In the genomic region with DNA sequence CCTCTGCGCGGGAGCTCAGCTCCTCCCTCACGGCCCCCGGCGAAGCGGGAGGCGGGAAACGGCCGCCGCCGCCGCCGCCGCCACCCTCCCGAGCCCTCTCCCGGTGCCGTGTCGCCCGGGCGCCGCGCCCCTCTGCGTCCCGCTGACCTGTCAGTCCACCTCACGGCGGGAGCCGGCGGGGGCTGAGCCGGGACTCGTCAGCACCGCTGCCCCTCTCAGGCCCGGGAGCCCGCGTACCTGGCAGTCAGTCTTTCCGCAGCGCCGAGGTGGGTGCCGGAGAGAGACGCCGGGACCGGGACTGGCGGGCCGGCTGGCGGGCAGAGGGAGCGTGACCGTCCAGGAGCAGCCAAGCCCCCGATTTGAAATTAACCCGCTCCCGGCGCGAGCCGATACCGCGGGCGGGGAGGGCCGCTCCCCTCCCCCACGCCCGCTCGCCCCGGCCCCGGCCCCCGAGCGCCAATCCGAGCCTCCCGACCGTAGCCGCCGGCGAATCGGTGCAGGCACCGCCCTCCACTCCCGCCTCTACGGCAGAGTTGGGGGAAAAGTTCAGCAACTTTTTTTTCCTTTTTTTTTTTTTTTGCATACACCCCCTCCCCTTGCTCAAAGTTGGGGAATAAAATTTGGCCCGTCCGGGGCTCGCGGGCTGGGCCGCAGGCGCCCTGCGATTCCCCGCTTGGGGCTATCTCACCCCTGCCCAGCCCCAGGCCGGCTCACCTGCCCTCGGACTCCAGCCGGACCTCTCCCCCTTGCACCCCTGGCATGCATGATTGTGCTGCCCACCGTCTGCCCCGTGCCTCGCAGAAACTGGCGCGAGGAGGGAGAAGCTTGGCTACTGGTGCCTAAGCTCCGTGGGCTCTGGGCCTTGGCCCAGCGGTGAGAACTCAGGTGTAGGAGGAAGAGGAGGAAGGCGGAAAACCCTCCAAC, we compare ENCODE assay signal across 8 cellular contexts. TPM values are rescaled to one million over a fixed set of nuclear protein-coding genes. Genes with fewer than 3 reads are reported as not detected.
DNase-seq lines count a peak whose midpoint lies in the region; ATAC-seq and TF ChIP-seq lines count a peak whose summit lies in the region.
"Had no signal": no experiment of that assay in that cellular context is flagged by ENCODE, and none has a peak within 500 bp of the region (broad histone marks: within the 10 kb centered on the region; RNA-seq: fewer than 3 reads in every experiment).

No MANE protein-coding gene starts in this region.

- H3K36me3 Mint-ChIP-seq in activated B cell treated with CpG ODN at 0.5 μM for 24 hours (ENCODE audit: low read depth): no peaks in the 10 kb centered on the region

- peak overlapping the region; percentile 89 for H3K4me3 Mint-ChIP-seq in activated B cell treated with CpG ODN at 0.5 μM for 24 hours

- DNase-seq in GM12865 (ENCODE audit: low read depth) (peak; percentile 71), HT-29 (ENCODE audit: low spot score) (peak; percentile 28), activated B cell treated with CpG ODN at 0.5 μM for 24 hours (peak; percentile 15), foreskin keratinocyte (no peak), posterior vena cava (ENCODE audit: low spot score) (peak; percentile 74), middle frontal gyrus (ENCODE audit: extremely low spot score, low spot score) (no peak)

- no peaks in the 10 kb centered on the region for H3K27me3 ChIP-seq in foreskin keratinocyte

- ATAC-seq in GM21515 (IDR thresholded peaks at IDR 0.05; ENCODE audit: unreplicated experiment) (peak; percentile 26), activated B cell treated with CpG ODN at 0.5 μM for 24 hours (ENCODE audit: low read depth) (no peak), foreskin keratinocyte (peak; percentile 1)

- peak overlapping the region; percentile 73 for H3K4me3 ChIP-seq in GM12865 (ENCODE audit: low read depth, low read length)

- TF ChIP-seq CTCF in GM12865 (IDR thresholded peaks at IDR 0.05; ENCODE audit: insufficient read depth, low read depth, low read length, missing control alignments) (no peak), activated B cell treated with CpG ODN at 0.5 μM for 24 hours (IDR thresholded peaks at IDR 0.05) (no peak), foreskin keratinocyte (conservative IDR thresholded peaks at IDR 0.05) (no peak)

- intact Hi-C loops in activated B cell treated with CpG ODN at 0.5 μM for 24 hours (cut with micrococcal nuclease): loop anchor here (1.0 to 5.0 kb wide), 5 partner anchors 65 to 1121 kb away; a partner anchor contains a TSS
- intact Hi-C loops in posterior vena cava (cut with DNase I): loop anchor here in 1 of 2 donors (10.0 kb wide), 1 partner anchor 1133 kb away; no protein-coding TSS in a partner anchor

- CTCF ChIA-PET in activated B cell treated with CpG ODN at 0.5 μM for 24 hours (lab: Charles Lee): no interaction called here

- peaks cover 20% of the 10 kb centered on the region for H3K27me3 Mint-ChIP-seq in activated B cell treated with CpG ODN at 0.5 μM for 24 hours

- no peaks in the 10 kb centered on the region for H3K9me3 Mint-ChIP-seq in activated B cell treated with CpG ODN at 0.5 μM for 24 hours

- H3K4me1 ChIP-seq in foreskin keratinocyte: peaks cover 24% of the 10 kb centered on the region

- peaks cover 18% of the 10 kb centered on the region for H3K4me1 Mint-ChIP-seq in activated B cell treated with CpG ODN at 0.5 μM for 24 hours

- POLR2A ChIA-PET in activated B cell treated with CpG ODN at 0.5 μM for 24 hours (lab: Charles Lee): no interaction called here

- H3K27ac Mint-ChIP-seq in activated B cell treated with CpG ODN at 0.5 μM for 24 hours: no peak overlapping the region

- H3K27ac ChIP-seq in foreskin keratinocyte: peak overlapping the region; percentile 88

RNA-seq across cellular contexts. Expression of a gene that starts 0.8 kb away (rescaled TPM):
- 5.3 and 5.9 TPM in 2 replicates for total RNA-seq in HT-29 (2014; rRNA removed; shearing (Covaris generic))
- total RNA-seq in activated B cell treated with CpG ODN at 0.5 μM for 24 hours: 0.82 and 0.88 TPM in 2 replicates
- total RNA-seq in foreskin keratinocyte: 4.4 and 5.4 TPM in 2 replicates
- 1.7 and 2.4 TPM in 2 replicates for polyA plus RNA-seq in foreskin keratinocyte
- under 1 TPM in 1 of 2 donors, not detected in 1; 0.19 TPM for total RNA-seq in posterior vena cava

RNA-seq across cellular contexts. Expression of a gene that starts 39.7 kb away (rescaled TPM):
- total RNA-seq in HT-29 (2014; rRNA removed; shearing (Covaris generic)): not detected in 2 replicates
- not detected in 2 replicates for total RNA-seq in activated B cell treated with CpG ODN at 0.5 μM for 24 hours
- total RNA-seq in foreskin keratinocyte: not detected in 2 replicates
- polyA plus RNA-seq in foreskin keratinocyte: not detected in 2 replicates
- total RNA-seq in posterior vena cava: not detected
- total RNA-seq: frontal cortex had no signal

Comparison
In these comparisons a context has a peak if more than half of its experiments do, and no peak if none do; other contexts are left out.
1. DNase-seq: peak in GM12865 (single experiment), HT-29 (single experiment), activated B cell treated with CpG ODN at 0.5 μM for 24 hours (single experiment) and posterior vena cava (single experiment); none in foreskin keratinocyte (0 of 2) and middle frontal gyrus (single experiment).